In the genomic region with DNA sequence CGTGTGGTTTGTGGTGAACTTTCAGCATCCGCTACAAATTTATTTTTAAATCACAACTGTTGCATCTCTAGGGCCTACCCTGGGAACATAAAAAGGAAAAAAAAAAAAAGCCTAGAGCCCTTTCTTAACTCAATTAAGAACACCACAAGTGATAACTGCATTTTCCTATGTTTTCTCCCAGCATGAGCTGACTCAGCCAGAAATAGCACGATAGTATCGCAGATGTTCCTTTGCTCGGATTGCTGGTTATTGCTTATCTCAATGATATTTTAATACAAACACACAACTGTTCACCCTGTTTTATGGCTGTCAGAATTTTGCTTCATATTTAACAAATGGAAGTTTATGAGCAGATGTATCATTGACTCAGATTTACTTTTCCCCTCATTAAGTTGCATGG, we compare ENCODE assay signal across 25 cellular contexts.
"Had no signal": no experiment of that assay in that cellular context is flagged by ENCODE, and none has a peak within 500 bp of the region (broad histone marks: within the 10 kb centered on the region; RNA-seq: fewer than 3 reads in every experiment).

No MANE protein-coding gene starts in this region.

- H3K27ac Mint-ChIP-seq: activated CD4-positive, alpha-beta T cell treated with anti-CD3 and anti-CD28 coated beads, Interleukin-2, amount 10 ng/mL, durations not matched to agents 24 days and 14 days; activated naive CD4-positive, alpha-beta T cell treated with anti-CD3 and anti-CD28 coated beads, Interleukin-2, amount 10 ng/mL, durations not matched to agents 7 days and 5 days; activated T-helper 17 cell treated with anti-CD3 and anti-CD28 coated beads, Interleukin-2, amount 50 U/mL, for 72 hours; brain; T-helper 1 cell treated with Interleukin-12 subunit alpha and Interleukin-12 subunit beta and Interleukin-4 antibody, amounts not matched to agents 30 μg/mL and 1 μg/mL, for 36 hours; WTC11 had no signal

- H3K4me1 Mint-ChIP-seq: activated CD4-positive, alpha-beta T cell treated with anti-CD3 and anti-CD28 coated beads, Interleukin-2, amount 10 ng/mL, durations not matched to agents 24 days and 14 days; activated T-helper 17 cell treated with anti-CD3 and anti-CD28 coated beads, Interleukin-2, amount 50 U/mL, for 72 hours; brain; central memory CD8-positive, alpha-beta T cell; WTC11 had no signal

- H3K9me3 Mint-ChIP-seq: activated CD4-positive, alpha-beta T cell treated with anti-CD3 and anti-CD28 coated beads, Interleukin-2, amount 10 ng/mL, durations not matched to agents 24 days and 14 days; activated T-helper 17 cell treated with anti-CD3 and anti-CD28 coated beads, Interleukin-2, amount 50 U/mL, for 72 hours; central memory CD8-positive, alpha-beta T cell; WTC11 had no signal

- H3K27me3 Mint-ChIP-seq: activated CD4-positive, alpha-beta T cell treated with anti-CD3 and anti-CD28 coated beads, Interleukin-2, amount 10 ng/mL, durations not matched to agents 24 days and 14 days; activated T-helper 17 cell treated with anti-CD3 and anti-CD28 coated beads, Interleukin-2, amount 50 U/mL, for 72 hours had no signal

- H3K4me3 Mint-ChIP-seq: activated CD4-positive, alpha-beta T cell treated with anti-CD3 and anti-CD28 coated beads, Interleukin-2, amount 10 ng/mL, durations not matched to agents 24 days and 14 days; activated naive CD4-positive, alpha-beta T cell treated with anti-CD3 and anti-CD28 coated beads, Interleukin-2, amount 10 ng/mL, durations not matched to agents 7 days and 5 days; activated T-helper 17 cell treated with anti-CD3 and anti-CD28 coated beads, Interleukin-2, amount 50 U/mL, for 72 hours; brain; central memory CD8-positive, alpha-beta T cell; T-helper 1 cell treated with Interleukin-12 subunit alpha and Interleukin-12 subunit beta and Interleukin-4 antibody, amounts not matched to agents 30 μg/mL and 1 μg/mL, for 36 hours; WTC11 had no signal

- DNase-seq: activated CD4-positive, alpha-beta T cell treated with anti-CD3 and anti-CD28 coated beads, Interleukin-2, amount 10 ng/mL, durations not matched to agents 24 days and 14 days; activated CD4-positive, alpha-beta T cell treated with anti-CD3 and anti-CD28 coated beads, Interleukin-2, amount 50 U/mL, for 48 hours; activated CD4-positive, CD25-positive, alpha-beta regulatory T cell treated with anti-CD3 and anti-CD28 coated beads, Interleukin-2, amount 50 U/mL, for 72 hours; activated gamma-delta T cell treated with Interleukin-2 at 50 U/mL for 16 hours; activated naive CD4-positive, alpha-beta T cell treated with anti-CD3 and anti-CD28 coated beads, Interleukin-2, amount 10 ng/mL, durations not matched to agents 7 days and 5 days; activated T-cell treated with anti-CD3 and anti-CD28 coated beads for 4 hours; activated T-cell treated with anti-CD3 and anti-CD28 coated beads, Interleukin-2, amount 50 U/mL, for 48 hours; amygdala; NCI-H1092; NCI-H1417; NCI-H1930; NCI-H2171; NCI-H2227 treated with DMSO at 0.1 percent for 48 hours; NCI-H446 treated with DMSO at 0.1 percent for 48 hours; NCI-H524 treated with DMSO at 0.1 percent for 48 hours; NCI-H748 treated with DMSO at 0.1 percent for 48 hours; OCI-M1; Right ventricle myocardium superior; SJCRH30 had no signal

- H3K36me3 Mint-ChIP-seq: activated naive CD4-positive, alpha-beta T cell treated with anti-CD3 and anti-CD28 coated beads, Interleukin-2, amount 10 ng/mL, durations not matched to agents 7 days and 5 days; brain; WTC11 had no signal

- H3K4me3 ChIP-seq: SJCRH30 had no signal

- ATAC-seq: activated T-helper 17 cell treated with anti-CD3 and anti-CD28 coated beads, Interleukin-2, amount 50 U/mL, for 72 hours; Panc1; WTC11 had no signal
